ENCODE assay signal across 10 cellular contexts in the genomic region with DNA sequence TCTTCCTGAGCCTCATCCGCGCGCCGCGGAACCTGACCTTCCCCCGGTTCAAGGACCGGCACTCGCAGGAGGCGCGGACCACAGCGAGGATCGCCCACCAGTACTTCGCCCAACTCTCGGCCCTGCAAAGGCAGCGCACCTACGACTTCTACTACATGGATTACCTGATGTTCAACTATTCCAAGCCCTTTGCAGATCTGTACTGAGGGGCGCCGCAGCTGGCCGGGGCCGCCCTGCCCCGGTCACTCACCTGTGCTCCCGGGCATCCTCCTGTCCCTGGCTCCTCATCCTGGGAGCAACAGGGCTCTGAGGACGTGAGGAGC. TPM values are rescaled to one million over a fixed set of nuclear protein-coding genes. Genes with fewer than 3 reads are reported as not detected.
"Had no signal": no experiment of that assay in that cellular context is flagged by ENCODE, and none has a peak within 500 bp of the region (broad histone marks: within the 10 kb centered on the region; RNA-seq: fewer than 3 reads in every experiment).

No MANE protein-coding gene starts in this region.

- H3K36me3 ChIP-seq: HAP-1 had no signal

- DNase-seq: GM23248, GOT3, H7, HFFc6, KBM-7 had no signal

- ATAC-seq: HCT116, HepG2 had no signal

- H3K9me3 ChIP-seq: HAP-1 had no signal

- H3K9ac ChIP-seq: GM23248 had no signal

- H3K4me1 ChIP-seq: HAP-1 had no signal

- H2AFZ ChIP-seq: GM23248 had no signal

- H3K27ac ChIP-seq: GM23248, HL-60 had no signal

- H3K4me3 ChIP-seq: GM23248, HAP-1 had no signal

RNA-seq across cellular contexts. Expression of gene KCTD15, which starts 23.9 kb away (rescaled TPM):
- polyA plus RNA-seq: IgD-negative memory B cell had no signal
